ENCODE assay signal across 1 cellular context in the genomic region with DNA sequence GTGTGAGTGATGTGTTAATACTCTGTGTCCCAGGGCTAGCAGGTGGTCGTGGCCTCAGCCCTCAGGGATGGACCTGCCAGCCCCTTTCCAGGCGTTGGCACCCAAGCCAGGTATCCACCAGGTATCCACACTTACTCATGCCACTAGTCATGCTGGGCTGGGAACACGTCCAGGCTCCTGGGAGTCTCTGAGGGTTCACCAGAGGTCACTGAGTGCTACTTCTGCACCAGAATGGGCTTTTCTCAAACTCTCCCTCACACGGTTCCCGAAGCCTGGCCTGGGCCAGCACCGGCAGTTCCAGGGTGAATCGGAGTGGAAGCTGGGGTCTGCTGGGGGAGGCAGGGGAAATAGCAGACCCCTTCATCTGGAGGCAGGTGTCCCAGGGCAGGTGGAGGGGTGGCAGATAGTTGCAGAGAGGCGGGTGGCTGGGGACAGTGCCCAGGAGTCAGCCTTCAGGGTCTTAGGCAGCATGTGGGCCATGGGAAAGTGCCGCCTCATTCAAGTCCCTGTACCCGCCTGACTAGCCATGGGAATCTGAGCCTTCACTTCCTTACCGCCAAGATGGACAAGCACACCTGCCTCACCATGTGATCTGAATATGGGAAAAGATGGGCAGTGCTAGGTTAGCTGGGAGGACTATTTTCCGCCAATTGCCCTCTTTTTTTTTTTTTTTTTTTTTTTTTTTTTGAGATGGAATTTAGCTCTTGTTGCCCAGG.
TF ChIP-seq lines count a peak whose summit lies in the region.

No MANE protein-coding gene starts in this region.

TF ChIP-seq in H1, 55 proteins besides CTCF, POLR2A, EP300 and RAD21:
- TF ChIP-seq TCF12 (IDR thresholded peaks at IDR 0.05; ENCODE audit: low read depth, low read length) (no peak), TAF7 (optimal IDR thresholded peaks at IDR 0.05; ENCODE audit: borderline replicate concordance, low read depth, low read length) (no peak), EGR1 (IDR thresholded peaks at IDR 0.05; ENCODE audit: borderline replicate concordance, low read depth, low read length) (no peak)
